ENCODE assay signal across 9 cellular contexts in the genomic region with DNA sequence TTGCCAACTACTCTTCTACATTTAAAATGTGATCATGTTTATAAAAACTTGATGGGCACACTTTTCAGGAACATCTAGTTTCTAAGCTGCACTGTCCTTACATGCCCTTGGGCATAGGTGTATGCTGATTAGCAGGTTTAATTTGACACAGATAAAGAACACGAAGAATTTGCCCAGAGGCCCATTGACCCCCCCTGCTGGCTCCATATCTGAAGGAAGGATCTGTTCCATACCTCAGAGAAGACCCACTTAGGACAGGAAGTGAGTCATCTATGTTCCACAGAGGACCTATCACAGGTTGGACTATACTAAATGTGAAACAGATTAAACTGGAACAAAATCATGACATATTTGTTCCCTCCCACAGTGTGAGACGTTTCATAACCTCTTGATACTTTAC.
DNase-seq lines count a peak whose midpoint lies in the region; ATAC-seq and TF ChIP-seq lines count a peak whose summit lies in the region.
"Had no signal": no experiment of that assay in that cellular context is flagged by ENCODE, and none has a peak within 500 bp of the region (broad histone marks: within the 10 kb centered on the region; RNA-seq: fewer than 3 reads in every experiment).

No MANE protein-coding gene starts in this region.

- no peaks in the 10 kb centered on the region for H3K27me3 Mint-ChIP-seq in CD4-positive, CD25-positive, alpha-beta regulatory T cell
- H3K27me3 Mint-ChIP-seq in activated CD4-positive, alpha-beta T cell treated with anti-CD3 and anti-CD28 coated beads, Interleukin-2, amount 10 ng/mL, durations not matched to agents 24 days and 14 days, result no peaks in the 10 kb centered on the region

- H3K4me1 Mint-ChIP-seq in CD4-positive, CD25-positive, alpha-beta regulatory T cell, result peaks cover 15 to 21% (median 16%) of the 10 kb centered on the region in 4 donors
- peaks cover 32% of the 10 kb centered on the region for H3K4me1 Mint-ChIP-seq in activated CD4-positive, alpha-beta T cell treated with anti-CD3 and anti-CD28 coated beads, Interleukin-2, amount 10 ng/mL, durations not matched to agents 24 days and 14 days

- TF ChIP-seq RAD21 in Ishikawa (IDR thresholded peaks at IDR 0.05; ENCODE audit: low read depth), result peak; percentile 36; the same call in 1 of the 2 replicates

- H3K27me3 ChIP-seq in CD4-positive, CD25-positive, alpha-beta regulatory T cell (ENCODE audit: control insufficient read depth, insufficient read depth, low read length), result no peaks in the 10 kb centered on the region
- H3K27me3 ChIP-seq: heart right ventricle had no signal

- no peaks in the 10 kb centered on the region for H3K36me3 Mint-ChIP-seq in CD4-positive, CD25-positive, alpha-beta regulatory T cell
- H3K36me3 Mint-ChIP-seq in activated CD4-positive, alpha-beta T cell treated with anti-CD3 and anti-CD28 coated beads, Interleukin-2, amount 10 ng/mL, durations not matched to agents 24 days and 14 days (ENCODE audit: low read depth), result no peaks in the 10 kb centered on the region

- no peaks in the 10 kb centered on the region for H3K36me3 ChIP-seq in CD4-positive, CD25-positive, alpha-beta regulatory T cell (ENCODE audit: control insufficient read depth, insufficient read depth, low read length)
- H3K36me3 ChIP-seq: heart right ventricle had no signal

- H3K27ac Mint-ChIP-seq in CD4-positive, CD25-positive, alpha-beta regulatory T cell, result peak overlapping the region in 2 of 3 donors; percentile 72 to 81
- H3K27ac Mint-ChIP-seq in activated CD4-positive, alpha-beta T cell treated with anti-CD3 and anti-CD28 coated beads, Interleukin-2, amount 10 ng/mL, durations not matched to agents 24 days and 14 days, result peak overlapping the region; percentile 88

- no peak for TF ChIP-seq EP300 in Ishikawa (IDR thresholded peaks at IDR 0.05; ENCODE audit: borderline replicate concordance)

- H3K4me3 Mint-ChIP-seq in CD4-positive, CD25-positive, alpha-beta regulatory T cell, result no peak overlapping the region
- peak overlapping the region; percentile 66 for H3K4me3 Mint-ChIP-seq in activated CD4-positive, alpha-beta T cell treated with anti-CD3 and anti-CD28 coated beads, Interleukin-2, amount 10 ng/mL, durations not matched to agents 24 days and 14 days

- peak; percentile 21 to 79 (median 49) for DNase-seq in CD4-positive, CD25-positive, alpha-beta regulatory T cell
- DNase-seq in activated CD4-positive, alpha-beta T cell treated with anti-CD3 and anti-CD28 coated beads, Interleukin-2, amount 10 ng/mL, durations not matched to agents 24 days and 14 days, result peak; percentile 85
- DNase-seq in epithelial cell of prostate (ENCODE audit: low read depth, low spot score), result peak; percentile 26
- peak; percentile 68 for DNase-seq in stimulated activated CD4-positive, alpha-beta T cell treated with anti-CD3 and anti-CD28 coated beads, Interleukin-4, amount 100 ng/mL, for 24 hours
- no peak for DNase-seq in retina
- no peak for DNase-seq in GDM1 (lab: John Stamatoyannopoulos, UW)
- DNase-seq: heart right ventricle had no signal

- peak overlapping the region; percentile 14 for H3K4me3 ChIP-seq in CD4-positive, CD25-positive, alpha-beta regulatory T cell (ENCODE audit: low read depth, low read length)
- H3K4me3 ChIP-seq: heart right ventricle had no signal

- H3K9me3 Mint-ChIP-seq in CD4-positive, CD25-positive, alpha-beta regulatory T cell, result no peaks in the 10 kb centered on the region
- H3K9me3 Mint-ChIP-seq in activated CD4-positive, alpha-beta T cell treated with anti-CD3 and anti-CD28 coated beads, Interleukin-2, amount 10 ng/mL, durations not matched to agents 24 days and 14 days, result no peaks in the 10 kb centered on the region

- no peak overlapping the region for H3K27ac ChIP-seq in CD4-positive, CD25-positive, alpha-beta regulatory T cell (ENCODE audit: insufficient read depth, low read length, poor library complexity, severe bottlenecking)
- peak overlapping the region; percentile 34 for H3K27ac ChIP-seq in epithelial cell of prostate
- H3K27ac ChIP-seq: heart right ventricle had no signal

- H3K9me3 ChIP-seq in CD4-positive, CD25-positive, alpha-beta regulatory T cell (ENCODE audit: control insufficient read depth in 2 of 2, low read length in 2 of 2), result no peaks in the 10 kb centered on the region
- H3K9me3 ChIP-seq: heart right ventricle had no signal

- peak; percentile 73 to 81 for ATAC-seq in CD4-positive, CD25-positive, alpha-beta regulatory T cell (ENCODE audit: low read depth in 2 of 2)
- no peak for ATAC-seq in GM19397 (IDR thresholded peaks at IDR 0.05; ENCODE audit: unreplicated experiment)

- H3K4me1 ChIP-seq in CD4-positive, CD25-positive, alpha-beta regulatory T cell (ENCODE audit: control insufficient read depth, insufficient read depth, low read length, poor library complexity, severe bottlenecking), result peaks cover 14% of the 10 kb centered on the region

- intact Hi-C loops in activated CD4-positive, alpha-beta T cell treated with anti-CD3 and anti-CD28 coated beads, Interleukin-2, amount 10 ng/mL, durations not matched to agents 24 days and 14 days (cut with micrococcal nuclease), result loop anchor here (1.0 to 10.0 kb wide), 10 partner anchors 62 to 891 kb away; a partner anchor contains a TSS

TF ChIP-seq in Ishikawa, 13 proteins besides CTCF, POLR2A, EP300 and RAD21:
- no peak for TF ChIP-seq FOXM1 (IDR thresholded peaks at IDR 0.05; ENCODE audit: borderline replicate concordance, low read depth)

Comparison
In these comparisons a context has a peak if more than half of its experiments do, and no peak if none do; other contexts are left out.
1. DNase-seq: peak in CD4-positive, CD25-positive, alpha-beta regulatory T cell (3 of 3), activated CD4-positive, alpha-beta T cell treated with anti-CD3 and anti-CD28 coated beads, Interleukin-2, amount 10 ng/mL, durations not matched to agents 24 days and 14 days (single experiment), epithelial cell of prostate (single experiment) and stimulated activated CD4-positive, alpha-beta T cell treated with anti-CD3 and anti-CD28 coated beads, Interleukin-4, amount 100 ng/mL, for 24 hours (single experiment); none in retina (single experiment) and GDM1 (single experiment).